In genomic region chr19:14536926-14537692, GRCh38 we compare ENCODE assay signal across 10 cellular contexts. TPM values are rescaled to one million over a fixed set of nuclear protein-coding genes. Genes with fewer than 3 reads are reported as not detected.
A peak's percentile ranks its signal among the peaks of the same experiment; 100 is the strongest.
DNase-seq lines count a peak whose midpoint lies in the region; ATAC-seq, FAIRE-seq and TF ChIP-seq lines count a peak whose summit lies in the region.
"Had no signal": no experiment of that assay in that cellular context is flagged by ENCODE, and none has a peak within 500 bp of the region (broad histone marks: within the 10 kb centered on the region; RNA-seq: fewer than 3 reads in every experiment).

No MANE protein-coding gene starts in this region.

- FAIRE-seq in RCC 7860 (lab: Jason Lieb, UNC) = no peak

- no peaks in the 10 kb centered on the region for H3K9me3 Mint-ChIP-seq in activated CD8-positive, alpha-beta T cell treated with anti-CD3 and anti-CD28 coated beads, Interleukin-2, amount 10 ng/mL, durations not matched to agents 7 days and 5 days (ENCODE audit: insufficient read depth)
- no peaks in the 10 kb centered on the region for H3K9me3 Mint-ChIP-seq in glutamatergic neuron (ENCODE audit: unreplicated experiment)
- H3K9me3 Mint-ChIP-seq: CD8-positive, alpha-beta memory T cell had no signal

- H3K27me3 Mint-ChIP-seq in activated CD8-positive, alpha-beta T cell treated with anti-CD3 and anti-CD28 coated beads, Interleukin-2, amount 10 ng/mL, durations not matched to agents 7 days and 5 days (ENCODE audit: low read depth) = no peaks in the 10 kb centered on the region
- peaks cover 2% of the 10 kb centered on the region for H3K27me3 Mint-ChIP-seq in glutamatergic neuron (ENCODE audit: unreplicated experiment)
- H3K27me3 Mint-ChIP-seq: CD8-positive, alpha-beta memory T cell had no signal

- no peak for TF ChIP-seq CTCF in glutamatergic neuron (IDR thresholded peaks at IDR 0.05; ENCODE audit: partially characterized antibody, unreplicated experiment)

- H3K36me3 Mint-ChIP-seq in activated CD8-positive, alpha-beta T cell treated with anti-CD3 and anti-CD28 coated beads, Interleukin-2, amount 10 ng/mL, durations not matched to agents 7 days and 5 days (ENCODE audit: low read depth) = peaks cover 19% of the 10 kb centered on the region
- no peaks in the 10 kb centered on the region for H3K36me3 Mint-ChIP-seq in glutamatergic neuron (ENCODE audit: unreplicated experiment)

- H3K4me3 Mint-ChIP-seq in activated CD8-positive, alpha-beta T cell treated with anti-CD3 and anti-CD28 coated beads, Interleukin-2, amount 10 ng/mL, durations not matched to agents 7 days and 5 days = no peak overlapping the region
- H3K4me3 Mint-ChIP-seq in glutamatergic neuron (ENCODE audit: unreplicated experiment) = no peak overlapping the region

- ATAC-seq in activated CD8-positive, alpha-beta T cell treated with anti-CD3 and anti-CD28 coated beads, Interleukin-2, amount 10 ng/mL, durations not matched to agents 7 days and 5 days = peak; percentile 60
- ATAC-seq in HG03025 (IDR thresholded peaks at IDR 0.05; ENCODE audit: low FRiP score, unreplicated experiment) = no peak

- no peak overlapping the region for H3K27ac Mint-ChIP-seq in activated CD8-positive, alpha-beta T cell treated with anti-CD3 and anti-CD28 coated beads, Interleukin-2, amount 10 ng/mL, durations not matched to agents 7 days and 5 days
- H3K27ac Mint-ChIP-seq in glutamatergic neuron (ENCODE audit: unreplicated experiment) = no peak overlapping the region

- CTCF ChIA-PET in activated CD8-positive, alpha-beta T cell treated with anti-CD3 and anti-CD28 coated beads, Interleukin-2, amount 10 ng/mL, durations not matched to agents 7 days and 5 days (lab: Charles Lee) = no interaction called here

- peak; percentile 36 for DNase-seq in activated T-cell treated with anti-CD3 and anti-CD28 coated beads for 48 hours (ENCODE audit: low read depth)
- no peak for DNase-seq in activated T-cell treated with anti-CD3 and anti-CD28 coated beads for 4 hours
- peak; percentile 64 for DNase-seq in activated CD8-positive, alpha-beta T cell treated with anti-CD3 and anti-CD28 coated beads, Interleukin-2, amount 10 ng/mL, durations not matched to agents 7 days and 5 days
- peak; percentile 60 for DNase-seq in glutamatergic neuron
- DNase-seq in pulmonary artery endothelial cell (ENCODE audit: low read depth, low spot score) = peak; percentile 79
- DNase-seq in RCC 7860 (ENCODE audit: low spot score) = no peak
- DNase-seq in COLO668 (lab: John Stamatoyannopoulos, UW; ENCODE audit: unreplicated experiment) = no peak

- H3K4me1 Mint-ChIP-seq in activated CD8-positive, alpha-beta T cell treated with anti-CD3 and anti-CD28 coated beads, Interleukin-2, amount 10 ng/mL, durations not matched to agents 7 days and 5 days (ENCODE audit: low read depth) = peaks cover 19% of the 10 kb centered on the region
- peaks cover 2% of the 10 kb centered on the region for H3K4me1 Mint-ChIP-seq in glutamatergic neuron (ENCODE audit: low read depth, unreplicated experiment)

- POLR2A ChIA-PET in activated CD8-positive, alpha-beta T cell treated with anti-CD3 and anti-CD28 coated beads, Interleukin-2, amount 10 ng/mL, durations not matched to agents 7 days and 5 days (lab: Charles Lee) = interaction anchor here (1.0 kb wide), 1 partner anchor 20 kb away, joined by 3 read pairs; no protein-coding TSS in a partner anchor

RNA-seq across cellular contexts. Expression of gene TECR, which starts 7.7 kb away (rescaled TPM):
- total RNA-seq in activated CD8-positive, alpha-beta T cell treated with anti-CD3 and anti-CD28 coated beads, Interleukin-2, amount 10 ng/mL, durations not matched to agents 7 days and 5 days = 100 to 1,000 TPM; 153 to 163 TPM
- 102 TPM for total RNA-seq in glutamatergic neuron (ENCODE audit: unreplicated experiment)
- 27.3 and 28.7 TPM in 2 replicates for total RNA-seq in pulmonary artery endothelial cell

RNA-seq across cellular contexts. Expression of gene DNAJB1, which starts 18.9 kb away (rescaled TPM):
- 100 to 1,000 TPM; 110 to 112 TPM for total RNA-seq in activated CD8-positive, alpha-beta T cell treated with anti-CD3 and anti-CD28 coated beads, Interleukin-2, amount 10 ng/mL, durations not matched to agents 7 days and 5 days
- total RNA-seq in glutamatergic neuron (ENCODE audit: unreplicated experiment) = 53.9 TPM
- total RNA-seq in pulmonary artery endothelial cell = 31.5 and 107 TPM in 2 replicates

RNA-seq across cellular contexts. Expression of gene NDUFB7, which starts 34.8 kb away (rescaled TPM):
- total RNA-seq in activated CD8-positive, alpha-beta T cell treated with anti-CD3 and anti-CD28 coated beads, Interleukin-2, amount 10 ng/mL, durations not matched to agents 7 days and 5 days = 100 to 1,000 TPM; 133 to 142 TPM
- total RNA-seq in glutamatergic neuron (ENCODE audit: unreplicated experiment) = 145 TPM
- 225 and 263 TPM in 2 replicates for total RNA-seq in pulmonary artery endothelial cell

RNA-seq across cellular contexts. Expression of gene GIPC1, which starts 41.2 kb away (rescaled TPM):
- total RNA-seq in activated CD8-positive, alpha-beta T cell treated with anti-CD3 and anti-CD28 coated beads, Interleukin-2, amount 10 ng/mL, durations not matched to agents 7 days and 5 days = 10 to 100 TPM; 37.9 to 39.3 TPM
- total RNA-seq in glutamatergic neuron (ENCODE audit: unreplicated experiment) (53.4 TPM), pulmonary artery endothelial cell (133 and 138 TPM in 2 replicates)

RNA-seq across cellular contexts. Expression of gene CLEC17A, which starts 45.8 kb away (rescaled TPM):
- total RNA-seq in activated CD8-positive, alpha-beta T cell treated with anti-CD3 and anti-CD28 coated beads, Interleukin-2, amount 10 ng/mL, durations not matched to agents 7 days and 5 days = not detected
- not detected for total RNA-seq in glutamatergic neuron (ENCODE audit: unreplicated experiment)
- total RNA-seq in pulmonary artery endothelial cell = not detected in 2 replicates
- total RNA-seq: T-helper 1 cell treated with Interleukin-12 subunit alpha and Interleukin-12 subunit beta and Interleukin-4 antibody, amounts not matched to agents 30 ng/mL and 1 ng/mL, for 36 hours had no signal

Comparison
In these comparisons a context has a peak if more than half of its experiments do, and no peak if none do; other contexts are left out.
1. DNase-seq: peak in activated T-cell treated with anti-CD3 and anti-CD28 coated beads for 48 hours (single experiment), activated CD8-positive, alpha-beta T cell treated with anti-CD3 and anti-CD28 coated beads, Interleukin-2, amount 10 ng/mL, durations not matched to agents 7 days and 5 days (single experiment), glutamatergic neuron (single experiment) and pulmonary artery endothelial cell (single experiment); none in activated T-cell treated with anti-CD3 and anti-CD28 coated beads for 4 hours (single experiment), RCC 7860 (single experiment) and COLO668 (single experiment).